ENCODE assay signal across 1 cellular context in genomic region chr1:171313835-171314320, GRCh38.
TF ChIP-seq lines count a peak whose summit lies in the region.

Gene FMO4, plus strand, starts transcription at chr1:171314183. Its CDS starts 5,643 bp downstream, at chr1:171319826.

TF ChIP-seq in K562, 482 proteins besides CTCF, POLR2A, EP300 and RAD21 (continued from another document and continues in another):
- TF ChIP-seq DEAF1 (CRISPR knock-in tag; IDR thresholded peaks at IDR 0.05) (0 out of 2 replicates have a peak, but pooled peaks have one; percentile 35), POLR2H (tag; IDR thresholded peaks at IDR 0.05; ENCODE audit: low read depth) (peak; percentile 66), CREM (IDR thresholded peaks at IDR 0.05; ENCODE audit: low read depth) (peak; percentile 88), VEZF1 (CRISPR knock-in tag; IDR thresholded peaks at IDR 0.05) (peak; percentile 73), ARID3A (IDR thresholded peaks at IDR 0.05; ENCODE audit: borderline replicate concordance, low read depth, low read length) (0 out of 2 replicates have a peak, but pooled peaks have one; percentile 53), TOE1 (IDR thresholded peaks at IDR 0.05; ENCODE audit: borderline replicate concordance) (0 out of 2 replicates have a peak, but pooled peaks have one; percentile 14), TOE1 (CRISPR knock-in tag; IDR thresholded peaks at IDR 0.05; ENCODE audit: borderline replicate concordance, low read depth) (no peak), JUND (IDR thresholded peaks at IDR 0.05; ENCODE audit: borderline replicate concordance, low read depth, low read length) (peak; percentile 59), JUND (tag; IDR thresholded peaks at IDR 0.05; ENCODE audit: borderline replicate concordance, low read depth, low read length) (0 out of 3 replicates have a peak, but pooled peaks have one; percentile 44), MITF (IDR thresholded peaks at IDR 0.05) (0 out of 2 replicates have a peak, but pooled peaks have one; percentile 59), ATF1 (CRISPR knock-in tag; IDR thresholded peaks at IDR 0.05) (no peak), ATF1 (tag; IDR thresholded peaks at IDR 0.05) (peak; percentile 92), ZBTB12 (CRISPR knock-in tag; IDR thresholded peaks at IDR 0.05) (peak; percentile 33; the same call in 1 of the 2 replicates), ZNF316 (IDR thresholded peaks at IDR 0.05) (peak; percentile 32; the same call in 1 of the 2 replicates), ARNT (IDR thresholded peaks at IDR 0.05) (no peak), MAZ (CRISPR knock-in tag; conservative IDR thresholded peaks at IDR 0.05 in 1 of 2, IDR thresholded peaks at IDR 0.05 in 1 of 2) (peak in 1 of 2 experiments; percentile 37; a peak in 1 of 4 replicates), NR4A1 (CRISPR knock-in tag; IDR thresholded peaks at IDR 0.05) (no peak), NR4A1 (tag; IDR thresholded peaks at IDR 0.05) (no peak), PHF20 (IDR thresholded peaks at IDR 0.05; ENCODE audit: partially characterized antibody) (peak; percentile 25), CC2D1A (IDR thresholded peaks at IDR 0.05) (peak; percentile 74), DACH1 (IDR thresholded peaks at IDR 0.05; ENCODE audit: partially characterized antibody) (peak; percentile 25), ZNF384 (IDR thresholded peaks at IDR 0.05; ENCODE audit: low read depth, low read length) (peak; percentile 32; the same call in 1 of the 2 replicates), PBX2 (CRISPR knock-in tag; IDR thresholded peaks at IDR 0.05; ENCODE audit: low read depth) (no peak), PBX2 (tag; conservative IDR thresholded peaks at IDR 0.05; ENCODE audit: low read depth) (peak; percentile 53), MEIS2 (IDR thresholded peaks at IDR 0.05; ENCODE audit: partially characterized antibody) (peak; percentile 65), SOX6 (IDR thresholded peaks at IDR 0.05) (no peak), MEF2D (tag; conservative IDR thresholded peaks at IDR 0.05; ENCODE audit: low read depth) (0 out of 2 replicates have a peak, but pooled peaks have one; percentile 29), SMC3 (conservative IDR thresholded peaks at IDR 0.05; ENCODE audit: insufficient read depth, low read depth, low read length) (peak; percentile 28; the same call in 1 of the 2 replicates), CEBPB (tag; IDR thresholded peaks at IDR 0.05) (peak; percentile 89), RFX5 (IDR thresholded peaks at IDR 0.05; ENCODE audit: low read depth, low read length) (peak; percentile 44; the same call in 1 of the 2 replicates), JUNB (CRISPR knock-in tag; conservative IDR thresholded peaks at IDR 0.05) (no peak), TBP (optimal IDR thresholded peaks at IDR 0.05; ENCODE audit: low read depth, low read length) (peak; percentile 30), FOXM1 (IDR thresholded peaks at IDR 0.05; ENCODE audit: low read depth) (peak; percentile 36; the same call in 1 of the 2 replicates), FOXM1 (CRISPR knock-in tag; IDR thresholded peaks at IDR 0.05; ENCODE audit: low read depth) (no peak), TRIM25 (IDR thresholded peaks at IDR 0.05; ENCODE audit: borderline replicate concordance) (no peak), MYC (IDR thresholded peaks at IDR 0.05; ENCODE audit: low read depth, low read length) (peak; percentile 62), MYC (CRISPR knock-in tag; IDR thresholded peaks at IDR 0.05; ENCODE audit: borderline replicate concordance, low read depth) (no peak), C11orf30 (IDR thresholded peaks at IDR 0.05; ENCODE audit: low read depth) (peak; percentile 61; the same call in 1 of the 2 replicates), CEBPG (CRISPR knock-in tag; IDR thresholded peaks at IDR 0.05) (no peak), CEBPG (tag; conservative IDR thresholded peaks at IDR 0.05 in 1 of 2, IDR thresholded peaks at IDR 0.05 in 1 of 2) (peak; percentile 48 to 78; a peak in 3 of 4 replicates), PKNOX1 (IDR thresholded peaks at IDR 0.05) (peak; percentile 70), PHB2 (IDR thresholded peaks at IDR 0.05; ENCODE audit: low read depth) (no peak), ZNF609 (CRISPR knock-in tag; IDR thresholded peaks at IDR 0.05; ENCODE audit: borderline replicate concordance) (no peak), ATF7 (IDR thresholded peaks at IDR 0.05) (peak; percentile 74)
